1 cellular context compared by ENCODE assay signal in genomic region chr7:39951156-39951942, GRCh38.
TF ChIP-seq lines count a peak whose summit lies in the region.

No MANE protein-coding gene starts in this region.

TF ChIP-seq in K562, 482 proteins besides CTCF, POLR2A, EP300 and RAD21 (continued from another document and continues in another):
- TF ChIP-seq JUND (IDR thresholded peaks at IDR 0.05; ENCODE audit: borderline replicate concordance, low read depth, low read length): no peak
- TF ChIP-seq JUND (tag; IDR thresholded peaks at IDR 0.05; ENCODE audit: borderline replicate concordance, low read depth, low read length): no peak
- no peak for TF ChIP-seq CREB1 (IDR thresholded peaks at IDR 0.05)
- peak; percentile 53; the same call in 1 of the 2 replicates for TF ChIP-seq CREB1 (CRISPR knock-in tag; IDR thresholded peaks at IDR 0.05)
- TF ChIP-seq ZBTB40 (IDR thresholded peaks at IDR 0.05): no peak
- no peak for TF ChIP-seq ZBTB40 (CRISPR knock-in tag; IDR thresholded peaks at IDR 0.05)
- TF ChIP-seq ZFP1 (CRISPR knock-in tag; IDR thresholded peaks at IDR 0.05): no peak
- no peak for TF ChIP-seq NR1H2 (CRISPR knock-in tag; IDR thresholded peaks at IDR 0.05)
- no peak for TF ChIP-seq MIER1 (IDR thresholded peaks at IDR 0.05; ENCODE audit: low read depth)
- TF ChIP-seq KLF6 (CRISPR knock-in tag; IDR thresholded peaks at IDR 0.05; ENCODE audit: borderline replicate concordance): no peak
- TF ChIP-seq TFAP4 (CRISPR knock-in tag; IDR thresholded peaks at IDR 0.05; ENCODE audit: borderline replicate concordance): peak; percentile 67
- TF ChIP-seq ZNF764 (CRISPR knock-in tag; IDR thresholded peaks at IDR 0.05; ENCODE audit: low read depth): no peak
- TF ChIP-seq MED1 (CRISPR knock-in tag; IDR thresholded peaks at IDR 0.05; ENCODE audit: borderline replicate concordance): no peak
- TF ChIP-seq KDM2B (CRISPR knock-in tag; IDR thresholded peaks at IDR 0.05): no peak
- TF ChIP-seq NBN (IDR thresholded peaks at IDR 0.05; ENCODE audit: low read depth): no peak
- TF ChIP-seq SMARCC2 (IDR thresholded peaks at IDR 0.05; ENCODE audit: low read depth): no peak
- TF ChIP-seq MITF (IDR thresholded peaks at IDR 0.05): no peak
- TF ChIP-seq FOXA3 (CRISPR knock-in tag; conservative IDR thresholded peaks at IDR 0.05 in 1 of 2, IDR thresholded peaks at IDR 0.05 in 1 of 2): no peak
- TF ChIP-seq TOE1 (IDR thresholded peaks at IDR 0.05; ENCODE audit: borderline replicate concordance): 0 out of 2 replicates have a peak, but pooled peaks have one; percentile 39
- TF ChIP-seq TOE1 (CRISPR knock-in tag; IDR thresholded peaks at IDR 0.05; ENCODE audit: borderline replicate concordance, low read depth): no peak
- no peak for TF ChIP-seq NR2C1 (IDR thresholded peaks at IDR 0.05)
- TF ChIP-seq NR2C1 (tag; IDR thresholded peaks at IDR 0.05): no peak
- TF ChIP-seq BACH1 (tag; IDR thresholded peaks at IDR 0.05): no peak
- TF ChIP-seq IRF1 (CRISPR knock-in tag; IDR thresholded peaks at IDR 0.05; ENCODE audit: borderline replicate concordance): no peak
- TF ChIP-seq LCOR (CRISPR knock-in tag; IDR thresholded peaks at IDR 0.05): no peak
- no peak for TF ChIP-seq THRA (IDR thresholded peaks at IDR 0.05)
- TF ChIP-seq CSDE1 (IDR thresholded peaks at IDR 0.05): no peak
- TF ChIP-seq PHB (CRISPR knock-in tag; IDR thresholded peaks at IDR 0.05): 0 out of 2 replicates have a peak, but pooled peaks have one; percentile 31
- no peak for TF ChIP-seq SMC3 (conservative IDR thresholded peaks at IDR 0.05; ENCODE audit: insufficient read depth, low read depth, low read length)
- peak; percentile 95; the same call in 1 of the 2 replicates for TF ChIP-seq KAT7 (CRISPR knock-in tag; IDR thresholded peaks at IDR 0.05; ENCODE audit: borderline replicate concordance)
- TF ChIP-seq SAP30 (IDR thresholded peaks at IDR 0.05; ENCODE audit: borderline replicate concordance, insufficient read depth, low read depth, low read length, poor library complexity, severe bottlenecking): peak; percentile 20
- TF ChIP-seq SNRNP70 (optimal IDR thresholded peaks at IDR 0.05; ENCODE audit: low read depth, low read length): no peak
- TF ChIP-seq HNRNPL (IDR thresholded peaks at IDR 0.05; ENCODE audit: low read depth, low read length): no peak; the same call in 1 of the 2 replicates
- peak in 1 of 2 experiments; percentile 52; a peak in 1 of 4 replicates for TF ChIP-seq ZNF639 (CRISPR knock-in tag; conservative IDR thresholded peaks at IDR 0.05 in 1 of 2, IDR thresholded peaks at IDR 0.05 in 1 of 2)
- no peak for TF ChIP-seq CHD2 (IDR thresholded peaks at IDR 0.05; ENCODE audit: low read depth, low read length)
- no peak for TF ChIP-seq ZNF668 (CRISPR knock-in tag; IDR thresholded peaks at IDR 0.05)
- TF ChIP-seq NRF1 (conservative IDR thresholded peaks at IDR 0.05 in 1 of 2, IDR thresholded peaks at IDR 0.05 in 1 of 2): 0 out of 4 replicates have a peak, but pooled peaks of 1 of the 2 experiments have one; percentile 13
- TF ChIP-seq CCNT2 (IDR thresholded peaks at IDR 0.05; ENCODE audit: borderline replicate concordance, extremely low read depth, insufficient read length, low read depth, low read length): peak; percentile 46
- no peak for TF ChIP-seq ZNF717 (CRISPR knock-in tag; IDR thresholded peaks at IDR 0.05)
- no peak for TF ChIP-seq E2F4 (CRISPR knock-in tag; IDR thresholded peaks at IDR 0.05; ENCODE audit: low read depth)
- no peak for TF ChIP-seq NR3C1 (CRISPR knock-in tag; IDR thresholded peaks at IDR 0.05)
- 0 out of 2 replicates have a peak, but pooled peaks have one; percentile 43 for TF ChIP-seq CXXC5 (CRISPR knock-in tag; IDR thresholded peaks at IDR 0.05)
- no peak for TF ChIP-seq ZNF3 (CRISPR knock-in tag; IDR thresholded peaks at IDR 0.05)
- no peak for TF ChIP-seq JUNB (CRISPR knock-in tag; conservative IDR thresholded peaks at IDR 0.05)
- peak; percentile 74 to 92; a peak in 3 of 4 replicates for TF ChIP-seq UBTF (IDR thresholded peaks at IDR 0.05; ENCODE audit: borderline replicate concordance in 1 of 2, low read depth in 2 of 2, low read length in 2 of 2)
- TF ChIP-seq OTX1 (CRISPR knock-in tag; IDR thresholded peaks at IDR 0.05): no peak
- TF ChIP-seq POLR2B (IDR thresholded peaks at IDR 0.05; ENCODE audit: low read depth, partially characterized antibody): no peak
- TF ChIP-seq POLR2G (IDR thresholded peaks at IDR 0.05; ENCODE audit: low read depth, low read length): peak; percentile 71
- TF ChIP-seq RBFOX2 (IDR thresholded peaks at IDR 0.05; ENCODE audit: low read depth, low read length): peak; percentile 79
- TF ChIP-seq ZNF354B (CRISPR knock-in tag; IDR thresholded peaks at IDR 0.05): no peak
- TF ChIP-seq ZNF143 (CRISPR knock-in tag; IDR thresholded peaks at IDR 0.05): 0 out of 2 replicates have a peak, but pooled peaks have one; percentile 28
- TF ChIP-seq NFXL1 (CRISPR knock-in tag; IDR thresholded peaks at IDR 0.05): no peak
- no peak for TF ChIP-seq PML (IDR thresholded peaks at IDR 0.05; ENCODE audit: low read length)
